ENCODE assay signal across 1 cellular context in genomic region chr19:45368737-45369340, GRCh38.
TF ChIP-seq lines count a peak whose summit lies in the region.

No MANE protein-coding gene starts in this region.

TF ChIP-seq in WTC11, 78 proteins besides CTCF, POLR2A, EP300 and RAD21 (continued from another document):
- TF ChIP-seq CDX4 (CRISPR knock-in tag; IDR thresholded peaks at IDR 0.05; ENCODE audit: borderline replicate concordance) = no peak
- no peak for TF ChIP-seq NFE2L1 (CRISPR knock-in tag; IDR thresholded peaks at IDR 0.05)
- TF ChIP-seq MLX (CRISPR knock-in tag; IDR thresholded peaks at IDR 0.05) = no peak
- no peak for TF ChIP-seq EMX1 (CRISPR knock-in tag; IDR thresholded peaks at IDR 0.05)
- TF ChIP-seq IRF1 (CRISPR knock-in tag; IDR thresholded peaks at IDR 0.05) = no peak
- TF ChIP-seq ATF2 (CRISPR knock-in tag; IDR thresholded peaks at IDR 0.05; ENCODE audit: borderline replicate concordance, low read depth) = no peak
- TF ChIP-seq ETV6 (CRISPR knock-in tag; IDR thresholded peaks at IDR 0.05) = no peak
